In the genomic region with DNA sequence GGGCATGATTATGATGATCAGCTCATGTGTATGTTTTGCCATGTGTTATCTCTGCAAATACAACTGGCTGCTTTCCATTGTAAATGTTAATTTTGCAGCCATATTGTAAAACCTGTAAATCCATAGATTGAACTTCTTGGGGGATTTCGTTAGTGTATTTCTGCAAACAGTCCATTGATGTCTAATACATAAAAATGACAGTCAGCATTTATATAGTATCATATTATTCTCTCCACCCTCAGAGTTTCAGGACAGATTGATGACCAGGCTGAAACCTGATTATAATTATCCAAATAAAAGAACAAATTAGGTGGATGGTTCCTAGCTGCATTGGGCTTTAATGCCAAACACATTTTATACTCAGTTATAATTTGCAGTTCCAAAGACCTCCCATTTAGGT, we compare ENCODE assay signal across 16 cellular contexts.
"Had no signal": no experiment of that assay in that cellular context is flagged by ENCODE, and none has a peak within 500 bp of the region (broad histone marks: within the 10 kb centered on the region; RNA-seq: fewer than 3 reads in every experiment).

No MANE protein-coding gene starts in this region.

- H3K36me3 ChIP-seq: breast epithelium had no signal

- ATAC-seq: activated CD4-positive, CD25-positive, alpha-beta regulatory T cell treated with anti-CD3 and anti-CD28 coated beads, Interleukin-2, amount 50 U/mL, for 24 hours; activated naive CD8-positive, alpha-beta T cell treated with anti-CD3 and anti-CD28 coated beads, Interleukin-2, amount 50 U/mL, for 24 hours; activated T-cell treated with anti-CD3 and anti-CD28 coated beads, Interleukin-2, amount 50 U/mL, for 4 hours; left lobe of liver; stimulated activated naive CD8-positive, alpha-beta T cell treated with anti-CD3 and anti-CD28 coated beads, Interleukin-15, amount 100 ng/mL, for 72 hours had no signal

- H3K9me3 ChIP-seq: breast epithelium had no signal

- H3K4me1 Mint-ChIP-seq: activated naive CD4-positive, alpha-beta T cell treated with anti-CD3 and anti-CD28 coated beads, Interleukin-2, amount 10 ng/mL, durations not matched to agents 7 days and 5 days; activated naive CD8-positive, alpha-beta T cell treated with anti-CD3 and anti-CD28 coated beads, Interleukin-2, amount 50 U/mL, for 24 hours; stimulated activated naive CD8-positive, alpha-beta T cell treated with anti-CD3 and anti-CD28 coated beads, Interleukin-15, amount 100 ng/mL, for 72 hours had no signal

- H3K4me1 ChIP-seq: breast epithelium had no signal

- H3K4me3 ChIP-seq: breast epithelium, smooth muscle cell had no signal

- H3K27ac Mint-ChIP-seq: activated naive CD4-positive, alpha-beta T cell treated with anti-CD3 and anti-CD28 coated beads, Interleukin-2, amount 10 ng/mL, durations not matched to agents 7 days and 5 days; activated naive CD8-positive, alpha-beta T cell treated with anti-CD3 and anti-CD28 coated beads, Interleukin-2, amount 50 U/mL, for 24 hours had no signal

- H3K36me3 Mint-ChIP-seq: activated naive CD4-positive, alpha-beta T cell treated with anti-CD3 and anti-CD28 coated beads, Interleukin-2, amount 10 ng/mL, durations not matched to agents 7 days and 5 days had no signal

- H3K4me3 Mint-ChIP-seq: activated naive CD4-positive, alpha-beta T cell treated with anti-CD3 and anti-CD28 coated beads, Interleukin-2, amount 10 ng/mL, durations not matched to agents 7 days and 5 days; activated naive CD8-positive, alpha-beta T cell treated with anti-CD3 and anti-CD28 coated beads, Interleukin-2, amount 50 U/mL, for 24 hours; activated T-cell treated with anti-CD3 and anti-CD28 coated beads, Interleukin-2, amount 50 U/mL, for 4 hours; stimulated activated naive CD8-positive, alpha-beta T cell treated with anti-CD3 and anti-CD28 coated beads, Interleukin-15, amount 100 ng/mL, for 72 hours had no signal

- H3K27me3 Mint-ChIP-seq: activated naive CD4-positive, alpha-beta T cell treated with anti-CD3 and anti-CD28 coated beads, Interleukin-2, amount 10 ng/mL, durations not matched to agents 7 days and 5 days; activated naive CD8-positive, alpha-beta T cell treated with anti-CD3 and anti-CD28 coated beads, Interleukin-2, amount 50 U/mL, for 24 hours had no signal

- DNase-seq: activated CD4-positive, alpha-beta T cell treated with anti-CD3 and anti-CD28 coated beads, Interleukin-2, amount 50 U/mL, for 1 hour; activated CD8-positive, alpha-beta memory T cell treated with anti-CD3 and anti-CD28 coated beads, Interleukin-2, amount 50 U/mL, for 4 hours; activated naive CD4-positive, alpha-beta T cell treated with anti-CD3 and anti-CD28 coated beads, Interleukin-2, amount 10 ng/mL, durations not matched to agents 7 days and 5 days; activated naive CD8-positive, alpha-beta T cell treated with anti-CD3 and anti-CD28 coated beads, Interleukin-2, amount 50 U/mL, for 24 hours; activated T-cell treated with anti-CD3 and anti-CD28 coated beads, Interleukin-2, amount 50 U/mL, for 4 hours; effector CD4-positive, alpha-beta T cell; mammary epithelial cell; occipital lobe; posterior cingulate gyrus; stimulated activated CD4-positive, alpha-beta T cell treated with anti-CD3 and anti-CD28 coated beads, Interleukin-4, amount 100 ng/mL, for 1 hour; stimulated activated naive CD8-positive, alpha-beta T cell treated with anti-CD3 and anti-CD28 coated beads, Interleukin-15, amount 100 ng/mL, for 72 hours; T-helper 1 cell had no signal

- H3K27me3 ChIP-seq: breast epithelium had no signal

- H3K9me3 Mint-ChIP-seq: activated naive CD4-positive, alpha-beta T cell treated with anti-CD3 and anti-CD28 coated beads, Interleukin-2, amount 10 ng/mL, durations not matched to agents 7 days and 5 days; activated naive CD8-positive, alpha-beta T cell treated with anti-CD3 and anti-CD28 coated beads, Interleukin-2, amount 50 U/mL, for 24 hours; activated T-cell treated with anti-CD3 and anti-CD28 coated beads, Interleukin-2, amount 50 U/mL, for 4 hours; stimulated activated naive CD8-positive, alpha-beta T cell treated with anti-CD3 and anti-CD28 coated beads, Interleukin-15, amount 100 ng/mL, for 72 hours had no signal
